In genomic region chr10:44049301-44050015, GRCh38 we compare ENCODE assay signal across 31 cellular contexts.
"Had no signal": no experiment of that assay in that cellular context is flagged by ENCODE, and none has a peak within 500 bp of the region (broad histone marks: within the 10 kb centered on the region; RNA-seq: fewer than 3 reads in every experiment).

No MANE protein-coding gene starts in this region.

- H3K27ac ChIP-seq: adrenal gland, body of pancreas, coronary artery, esophagus squamous epithelium, gastroesophageal sphincter, WERI-Rb-1 had no signal

- H3K36me3 Mint-ChIP-seq: activated naive CD4-positive, alpha-beta T cell treated with anti-CD3 and anti-CD28 coated beads, Interleukin-2, amount 50 U/mL, for 24 hours; activated naive CD8-positive, alpha-beta T cell treated with anti-CD3 and anti-CD28 coated beads for 36 hours had no signal

- H3K9me3 ChIP-seq: adrenal gland, body of pancreas, esophagus squamous epithelium, gastroesophageal sphincter had no signal

- DNase-seq: activated B cell treated with CpG ODN at 0.5 μM for 24 hours; activated CD4-positive, alpha-beta T cell treated with anti-CD3 and anti-CD28 coated beads for 48 hours; activated CD4-positive, alpha-beta T cell treated with anti-CD3 and anti-CD28 coated beads, Interleukin-2, amount 50 U/mL, for 1 hour; activated CD4-positive, alpha-beta T cell treated with anti-CD3 and anti-CD28 coated beads, Interleukin-2, amount 50 U/mL, for 48 hours; activated CD8-positive, alpha-beta memory T cell treated with anti-CD3 and anti-CD28 coated beads for 24 hours; activated CD8-positive, alpha-beta T cell treated with anti-CD3 and anti-CD28 coated beads for 36 hours; activated effector memory CD4-positive, alpha-beta T cell treated with anti-CD3 and anti-CD28 coated beads, Interleukin-2, amount 50 U/mL, for 16 hours; activated naive CD4-positive, alpha-beta T cell treated with anti-CD3 and anti-CD28 coated beads for 36 hours; activated naive CD8-positive, alpha-beta T cell treated with anti-CD3 and anti-CD28 coated beads for 36 hours; activated naive CD8-positive, alpha-beta T cell treated with anti-CD3 and anti-CD28 coated beads, Interleukin-2, amount 50 U/mL, for 24 hours; activated T-cell treated with anti-CD3 and anti-CD28 coated beads, Interleukin-2, amount 50 U/mL, for 4 hours; adrenal gland; amygdala; aorta; body of pancreas; dermis blood vessel endothelial cell; effector CD4-positive, alpha-beta T cell; effector memory CD8-positive, alpha-beta T cell; erythroblast; esophagus squamous epithelium; foreskin melanocyte; head of caudate nucleus; T-helper 1 cell; T-helper 17 cell; T1000; WERI-Rb-1 had no signal

- H3K9me3 Mint-ChIP-seq: activated B cell treated with CpG ODN at 0.5 μM for 24 hours; activated CD8-positive, alpha-beta T cell treated with anti-CD3 and anti-CD28 coated beads for 36 hours; activated naive CD4-positive, alpha-beta T cell treated with anti-CD3 and anti-CD28 coated beads for 36 hours; activated naive CD4-positive, alpha-beta T cell treated with anti-CD3 and anti-CD28 coated beads, Interleukin-2, amount 50 U/mL, for 24 hours; activated naive CD8-positive, alpha-beta T cell treated with anti-CD3 and anti-CD28 coated beads for 36 hours; activated naive CD8-positive, alpha-beta T cell treated with anti-CD3 and anti-CD28 coated beads, Interleukin-2, amount 50 U/mL, for 24 hours; activated T-cell treated with anti-CD3 and anti-CD28 coated beads, Interleukin-2, amount 50 U/mL, for 4 hours; activated T-helper 2 cell treated with anti-CD3 and anti-CD28 coated beads, Interferon-gamma antibody, Interleukin-2, Interleukin-4, amounts not matched to agents 10 μg/mL and 5 μg/mL and 100 μg/mL, durations not matched to agents 14 hours and 24 hours and 36 hours; effector memory CD8-positive, alpha-beta T cell; T-helper 2 cell treated with Interferon-gamma antibody and Interleukin-4, amounts not matched to agents 5 μg/mL and 100 μg/mL, for 36 hours had no signal

- H3K36me3 ChIP-seq: adrenal gland, esophagus squamous epithelium, gastroesophageal sphincter, WERI-Rb-1 had no signal

- H3K4me1 Mint-ChIP-seq: activated B cell treated with CpG ODN at 0.5 μM for 24 hours; activated naive CD4-positive, alpha-beta T cell treated with anti-CD3 and anti-CD28 coated beads, Interleukin-2, amount 50 U/mL, for 24 hours; activated naive CD8-positive, alpha-beta T cell treated with anti-CD3 and anti-CD28 coated beads for 36 hours; activated naive CD8-positive, alpha-beta T cell treated with anti-CD3 and anti-CD28 coated beads, Interleukin-2, amount 50 U/mL, for 24 hours had no signal

- H3K4me3 Mint-ChIP-seq: activated B cell treated with CpG ODN at 0.5 μM for 24 hours; activated CD8-positive, alpha-beta T cell treated with anti-CD3 and anti-CD28 coated beads for 36 hours; activated naive CD4-positive, alpha-beta T cell treated with anti-CD3 and anti-CD28 coated beads for 36 hours; activated naive CD4-positive, alpha-beta T cell treated with anti-CD3 and anti-CD28 coated beads, Interleukin-2, amount 50 U/mL, for 24 hours; activated naive CD8-positive, alpha-beta T cell treated with anti-CD3 and anti-CD28 coated beads for 36 hours; activated naive CD8-positive, alpha-beta T cell treated with anti-CD3 and anti-CD28 coated beads, Interleukin-2, amount 50 U/mL, for 24 hours; activated T-cell treated with anti-CD3 and anti-CD28 coated beads, Interleukin-2, amount 50 U/mL, for 4 hours; effector memory CD8-positive, alpha-beta T cell; T-helper 17 cell; T-helper 2 cell treated with Interferon-gamma antibody and Interleukin-4, amounts not matched to agents 5 μg/mL and 100 μg/mL, for 36 hours had no signal

- H3K27ac Mint-ChIP-seq: activated B cell treated with CpG ODN at 0.5 μM for 24 hours; activated CD8-positive, alpha-beta T cell treated with anti-CD3 and anti-CD28 coated beads for 36 hours; activated naive CD4-positive, alpha-beta T cell treated with anti-CD3 and anti-CD28 coated beads for 36 hours; activated naive CD4-positive, alpha-beta T cell treated with anti-CD3 and anti-CD28 coated beads, Interleukin-2, amount 50 U/mL, for 24 hours; activated naive CD8-positive, alpha-beta T cell treated with anti-CD3 and anti-CD28 coated beads for 36 hours; activated naive CD8-positive, alpha-beta T cell treated with anti-CD3 and anti-CD28 coated beads, Interleukin-2, amount 50 U/mL, for 24 hours; activated T-helper 2 cell treated with anti-CD3 and anti-CD28 coated beads, Interferon-gamma antibody, Interleukin-2, Interleukin-4, amounts not matched to agents 10 μg/mL and 5 μg/mL and 100 μg/mL, durations not matched to agents 14 hours and 24 hours and 36 hours; effector memory CD8-positive, alpha-beta T cell; T-helper 17 cell; T-helper 2 cell treated with Interferon-gamma antibody and Interleukin-4, amounts not matched to agents 5 μg/mL and 100 μg/mL, for 36 hours had no signal

- H3K4me3 ChIP-seq: adrenal gland, body of pancreas, coronary artery, esophagus squamous epithelium, gastroesophageal sphincter had no signal

- H3K4me1 ChIP-seq: adrenal gland had no signal

- H3K27me3 ChIP-seq: adrenal gland, body of pancreas, esophagus squamous epithelium had no signal
